Comparison of ENCODE assay signal across 6 cellular contexts in genomic region chr7:64799169-64799568, GRCh38. TPM values are rescaled to one million over a fixed set of nuclear protein-coding genes. Genes with fewer than 3 reads are reported as not detected.
DNase-seq lines count a peak whose midpoint lies in the region; ATAC-seq and TF ChIP-seq lines count a peak whose summit lies in the region.
"Not testable (repeated sequence)": the region's sequence is repeated elsewhere in the genome, so short reads cannot be mapped to it uniquely, and the experiment has no call there.

No MANE protein-coding gene starts in this region.

- H3K79me2 ChIP-seq in GM23338 (replicated peaks; ENCODE audit: insufficient read depth): peaks cover 95% of the 10 kb centered on the region

- H3K4me2 ChIP-seq in GM23338: not testable (repeated sequence)

- not testable (repeated sequence) for H3K4me3 Mint-ChIP-seq in GM23338; central memory CD8-positive, alpha-beta T cell
- H3K4me3 Mint-ChIP-seq in T-helper 17 cell: peak overlapping the region; percentile 7

- not testable (repeated sequence) for TF ChIP-seq EP300 in suprapubic skin (IDR thresholded peaks at IDR 0.05)

- WGBS in suprapubic skin: 72% methylated on average over 8 of the region's 8 CpGs

- not testable (repeated sequence) for H3K27me3 ChIP-seq in GM23338 (ENCODE audit: insufficient read depth); foreskin keratinocyte; suprapubic skin

- TF ChIP-seq CTCF in GM23338 (conservative IDR thresholded peaks at IDR 0.05; ENCODE audit: low read depth in 2 of 2); foreskin keratinocyte (conservative IDR thresholded peaks at IDR 0.05); suprapubic skin (IDR thresholded peaks at IDR 0.05): not testable (repeated sequence)

- H3K4me1 ChIP-seq in GM23338 (ENCODE audit: insufficient read depth): peaks cover 55% of the 10 kb centered on the region
- not testable (repeated sequence) for H3K4me1 ChIP-seq in foreskin keratinocyte
- H3K4me1 ChIP-seq in suprapubic skin: peaks cover 20% of the 10 kb centered on the region

- not testable (repeated sequence) for H3F3A ChIP-seq in GM23338 (replicated peaks; ENCODE audit: low read depth)

- not testable (repeated sequence) for H3K27ac ChIP-seq in GM23338 (ENCODE audit: low read depth)
- peak overlapping the region; percentile 26 for H3K27ac ChIP-seq in foreskin keratinocyte
- H3K27ac ChIP-seq in suprapubic skin: peak overlapping the region; percentile 28

- H2AFZ ChIP-seq in GM23338: not testable (repeated sequence)

- H3K36me3 Mint-ChIP-seq in GM23338 (ENCODE audit: low read depth): peaks cover 67% of the 10 kb centered on the region
- H3K36me3 Mint-ChIP-seq in T-helper 17 cell (ENCODE audit: low read depth): not testable (repeated sequence)
- H3K36me3 Mint-ChIP-seq in central memory CD8-positive, alpha-beta T cell (ENCODE audit: insufficient read depth): peaks cover 47% of the 10 kb centered on the region

- TF ChIP-seq POLR2A in suprapubic skin (IDR thresholded peaks at IDR 0.05): not testable (repeated sequence)

- H3K9me3 Mint-ChIP-seq in GM23338; central memory CD8-positive, alpha-beta T cell: not testable (repeated sequence)

- not testable (repeated sequence) for DNase-seq in GM23338 (ENCODE audit: low spot score); T-helper 17 cell; central memory CD8-positive, alpha-beta T cell (ENCODE audit: low spot score in 2 of 2); suprapubic skin (ENCODE audit: low spot score in 2 of 2)
- DNase-seq in foreskin keratinocyte (peak; percentile 51 to 69), nucleus accumbens (lab: John Stamatoyannopoulos, UW) (peak in 30 of 56 donors; percentile 1 to 74 (median 19))

- H3K27me3 Mint-ChIP-seq in GM23338 (ENCODE audit: insufficient read depth, low read depth, poor library complexity); T-helper 17 cell; central memory CD8-positive, alpha-beta T cell: not testable (repeated sequence)

- ATAC-seq in GM23338; T-helper 17 cell; central memory CD8-positive, alpha-beta T cell (replicated peaks; ENCODE audit: extremely low read depth, poor library complexity, severe bottlenecking): not testable (repeated sequence)
- peak; percentile 57 for ATAC-seq in foreskin keratinocyte

- not testable (repeated sequence) for H3K9me3 ChIP-seq in T-helper 17 cell (ENCODE audit: control insufficient read depth, low read length, poor library complexity, severe bottlenecking); suprapubic skin

- not testable (repeated sequence) for H3K4me3 ChIP-seq in GM23338, suprapubic skin

- H3K9me2 ChIP-seq in GM23338 (ENCODE audit: insufficient read depth): not testable (repeated sequence)

- not testable (repeated sequence) for H3K36me3 ChIP-seq in GM23338 (ENCODE audit: insufficient read depth); suprapubic skin

- H3K27ac Mint-ChIP-seq in GM23338: 0 out of 2 replicates have a peak overlapping the region, but pooled peaks have one; percentile 44
- H3K27ac Mint-ChIP-seq in T-helper 17 cell: not testable (repeated sequence)
- peak overlapping the region; percentile 53 for H3K27ac Mint-ChIP-seq in central memory CD8-positive, alpha-beta T cell (ENCODE audit: low read depth)

- H3K4me1 Mint-ChIP-seq in GM23338 (peaks cover 53% of the 10 kb centered on the region), T-helper 17 cell (peaks cover 30% of the 10 kb centered on the region)
- H3K4me1 Mint-ChIP-seq in central memory CD8-positive, alpha-beta T cell: peaks cover 39% of the 10 kb centered on the region

- peaks cover 20% of the 10 kb centered on the region for H4K20me1 ChIP-seq in GM23338 (replicated peaks; ENCODE audit: insufficient read depth)

RNA-seq across cellular contexts. Expression of gene ZNF138, which starts 4.9 kb away (rescaled TPM):
- 64.7 and 68.4 TPM in 2 replicates for total RNA-seq in GM23338 (2014; rRNA removed; shearing (Covaris generic))
- polyA plus RNA-seq in GM23338 (2016; fragmentation: Nextera tagmentation; extraction: Ambion mirVana) (38.7 and 48.7 TPM in 2 replicates), foreskin keratinocyte (2.5 and 2.6 TPM in 2 replicates)
- total RNA-seq in T-helper 17 cell (1 to 10 TPM; 7.4 to 7.6 TPM), foreskin keratinocyte (3.9 and 4.3 TPM in 2 replicates), suprapubic skin (10 to 100 TPM; 24.3 to 61.3 (median 29.7) TPM)
